12 cellular contexts compared by ENCODE assay signal in genomic region chr17:40540448-40540847, GRCh38. TPM values are rescaled to one million over a fixed set of nuclear protein-coding genes. Genes with fewer than 3 reads are reported as not detected.
DNase-seq lines count a peak whose midpoint lies in the region; ATAC-seq and TF ChIP-seq lines count a peak whose summit lies in the region.
"Had no signal": no experiment of that assay in that cellular context is flagged by ENCODE, and none has a peak within 500 bp of the region (broad histone marks: within the 10 kb centered on the region; RNA-seq: fewer than 3 reads in every experiment).

No MANE protein-coding gene starts in this region.

- POLR2A ChIA-PET in activated CD4-positive, alpha-beta T cell treated with anti-CD3 and anti-CD28 coated beads for 36 hours (lab: Charles Lee) = interaction anchor here (0.6 to 8.2 kb wide), 15 partner anchors 9 to 218 kb away, joined by 3 to 179 read pairs (median 5); partner anchors contain the start of genes CCR7 and TOP2A

- H3K36me3 Mint-ChIP-seq in activated CD4-positive, alpha-beta T cell treated with anti-CD3 and anti-CD28 coated beads for 36 hours (ENCODE audit: low read depth) = peaks cover 5% of the 10 kb centered on the region
- peaks cover 9% of the 10 kb centered on the region for H3K36me3 Mint-ChIP-seq in activated naive CD8-positive, alpha-beta T cell treated with anti-CD3 and anti-CD28 coated beads for 36 hours
- H3K36me3 Mint-ChIP-seq in natural killer cell = no peaks in the 10 kb centered on the region

- ATAC-seq in activated CD4-positive, alpha-beta T cell treated with anti-CD3 and anti-CD28 coated beads for 36 hours = peak; percentile 44
- ATAC-seq in natural killer cell = peak; percentile 10 to 19 (median 16)
- ATAC-seq: GM23338, left lung had no signal

- H3K27ac ChIP-seq in tibial artery = peak overlapping the region; percentile 88 to 91

- H3K9me3 Mint-ChIP-seq in activated CD4-positive, alpha-beta T cell treated with anti-CD3 and anti-CD28 coated beads for 36 hours (ENCODE audit: low read depth) = no peaks in the 10 kb centered on the region
- H3K9me3 Mint-ChIP-seq in activated naive CD8-positive, alpha-beta T cell treated with anti-CD3 and anti-CD28 coated beads for 36 hours = peaks cover 1% of the 10 kb centered on the region
- no peaks in the 10 kb centered on the region for H3K9me3 Mint-ChIP-seq in natural killer cell
- H3K9me3 Mint-ChIP-seq: GM23338 had no signal

- peak overlapping the region; percentile 63 for H3K4me3 Mint-ChIP-seq in activated CD4-positive, alpha-beta T cell treated with anti-CD3 and anti-CD28 coated beads for 36 hours
- H3K4me3 Mint-ChIP-seq in activated naive CD8-positive, alpha-beta T cell treated with anti-CD3 and anti-CD28 coated beads for 36 hours = peak overlapping the region; percentile 81
- peak overlapping the region; percentile 74 for H3K4me3 Mint-ChIP-seq in natural killer cell
- H3K4me3 Mint-ChIP-seq: GM23338 had no signal

- no peaks in the 10 kb centered on the region for H3K27me3 Mint-ChIP-seq in activated CD4-positive, alpha-beta T cell treated with anti-CD3 and anti-CD28 coated beads for 36 hours
- no peaks in the 10 kb centered on the region for H3K27me3 Mint-ChIP-seq in activated naive CD8-positive, alpha-beta T cell treated with anti-CD3 and anti-CD28 coated beads for 36 hours
- peaks cover 6 to 23% of the 10 kb centered on the region in 2 donors for H3K27me3 Mint-ChIP-seq in natural killer cell (ENCODE audit: low read depth in 2 of 2)

- H3K36me3 ChIP-seq in tibial artery = no peaks in the 10 kb centered on the region
- H3K36me3 ChIP-seq: left lung had no signal

- no peaks in the 10 kb centered on the region for H3K27me3 ChIP-seq in tibial artery
- H3K27me3 ChIP-seq: left lung had no signal

- H3K27ac Mint-ChIP-seq in activated CD4-positive, alpha-beta T cell treated with anti-CD3 and anti-CD28 coated beads for 36 hours = peak overlapping the region; percentile 98
- peak overlapping the region; percentile 100 for H3K27ac Mint-ChIP-seq in activated naive CD8-positive, alpha-beta T cell treated with anti-CD3 and anti-CD28 coated beads for 36 hours
- peak overlapping the region; percentile 64 to 87 for H3K27ac Mint-ChIP-seq in natural killer cell
- H3K27ac Mint-ChIP-seq: GM23338 had no signal

- H3K4me1 ChIP-seq in tibial artery = peaks cover 10 to 78% (median 68%) of the 10 kb centered on the region in 4 donors

- TF ChIP-seq CTCF in natural killer cell (IDR thresholded peaks at IDR 0.05) (no peak), tibial artery (IDR thresholded peaks at IDR 0.05) (no peak)

- H3K9me3 ChIP-seq in tibial artery = no peaks in the 10 kb centered on the region
- H3K9me3 ChIP-seq: left lung had no signal

- peaks cover 86% of the 10 kb centered on the region for H3K4me1 Mint-ChIP-seq in activated CD4-positive, alpha-beta T cell treated with anti-CD3 and anti-CD28 coated beads for 36 hours
- H3K4me1 Mint-ChIP-seq in activated naive CD8-positive, alpha-beta T cell treated with anti-CD3 and anti-CD28 coated beads for 36 hours = peaks cover 85% of the 10 kb centered on the region
- peaks cover 38 to 50% of the 10 kb centered on the region in 2 donors for H3K4me1 Mint-ChIP-seq in natural killer cell

- DNase-seq in activated CD4-positive, alpha-beta T cell treated with anti-CD3 and anti-CD28 coated beads for 36 hours = peak; percentile 89
- no peak for DNase-seq in activated CD4-positive, alpha-beta T cell treated with anti-CD3 and anti-CD28 coated beads for 1 hour
- DNase-seq in activated naive CD8-positive, alpha-beta T cell treated with anti-CD3 and anti-CD28 coated beads for 36 hours = peak; percentile 83
- DNase-seq in natural killer cell (peak; percentile 39), tibial artery (peak in 1 of 2 donors; percentile 61), NCI-H2107 treated with DMSO at 0.1 percent for 48 hours (lab: John Stamatoyannopoulos, UW; ENCODE audit: unreplicated experiment) (no peak), DMS53 (lab: John Stamatoyannopoulos, UW) (no peak), KBM-7 (no peak)
- DNase-seq: 8988T, left lung, NCI-H774 had no signal

- in situ Hi-C loops in KBM-7 (cut with MboI; ENCODE audit: low pct_unique_long_range_greater_than_20kb, low sequenced_read_pairs) = no loop called here

- no peak overlapping the region for H3K4me3 ChIP-seq in tibial artery
- H3K4me3 ChIP-seq: GM23338, left lung had no signal

- CTCF ChIA-PET in activated CD4-positive, alpha-beta T cell treated with anti-CD3 and anti-CD28 coated beads for 36 hours (lab: Charles Lee) = interaction anchor here (0.6 to 20.3 kb wide), 13 partner anchors 9 to 223 kb away, joined by 3 to 403 read pairs (median 4); partner anchors contain the start of gene TOP2A

- intact Hi-C loops in activated CD4-positive, alpha-beta T cell treated with anti-CD3 and anti-CD28 coated beads for 36 hours (cut with DNase I, micrococcal nuclease) = loop anchor here (1.0 to 5.0 kb wide), 6 partner anchors 20 to 1138 kb away; partner anchors contain the start of genes FBXL20 (in 1 of the 2) and IGFBP4 (in 1 of the 2)
- intact Hi-C loops in natural killer cell (cut with micrococcal nuclease) (loop anchor here (5.0 kb wide), 1 partner anchor 218 kb away; no protein-coding TSS in a partner anchor), tibial artery (cut with DNase I; ENCODE audit: low total_unique reads) (no loop called here)

RNA-seq across cellular contexts. Expression of gene CCR7, which starts 24.8 kb away (rescaled TPM):
- total RNA-seq in activated CD4-positive, alpha-beta T cell treated with anti-CD3 and anti-CD28 coated beads for 36 hours = 100 to 1,000 TPM; 325 to 389 TPM
- 100 to 1,000 TPM; 260 to 274 TPM for total RNA-seq in activated naive CD8-positive, alpha-beta T cell treated with anti-CD3 and anti-CD28 coated beads for 36 hours
- total RNA-seq in natural killer cell = 1 to 10 TPM; 3.2 to 8.0 (median 6.6) TPM

RNA-seq across cellular contexts. Expression of gene TNS4, which starts 39.0 kb away (rescaled TPM):
- total RNA-seq in activated CD4-positive, alpha-beta T cell treated with anti-CD3 and anti-CD28 coated beads for 36 hours = 10 to 100 TPM; 10.8 to 12.8 TPM
- total RNA-seq in activated naive CD8-positive, alpha-beta T cell treated with anti-CD3 and anti-CD28 coated beads for 36 hours = 1 to 10 TPM; 7.3 to 7.6 TPM
- total RNA-seq in natural killer cell = 1 to 10 TPM in 1 of 3 donors, under 1 TPM in 2; 0.65 to 1.8 (median 0.94) TPM

Comparison
In these comparisons a context has a peak if more than half of its experiments do, and no peak if none do; other contexts are left out.
1. DNase-seq: peak in activated CD4-positive, alpha-beta T cell treated with anti-CD3 and anti-CD28 coated beads for 36 hours (single experiment), activated naive CD8-positive, alpha-beta T cell treated with anti-CD3 and anti-CD28 coated beads for 36 hours (single experiment) and natural killer cell (single experiment); none in activated CD4-positive, alpha-beta T cell treated with anti-CD3 and anti-CD28 coated beads for 1 hour (single experiment), NCI-H2107 treated with DMSO at 0.1 percent for 48 hours (single experiment), DMS53 (single experiment) and KBM-7 (single experiment).
2. RNA of gene CCR7, which starts 24.8 kb away (total RNA-seq): 325 to 389 TPM in activated CD4-positive, alpha-beta T cell treated with anti-CD3 and anti-CD28 coated beads for 36 hours and 260 to 274 TPM in activated naive CD8-positive, alpha-beta T cell treated with anti-CD3 and anti-CD28 coated beads for 36 hours; 3.2 to 8.0 TPM in natural killer cell; every median in the first group is over 10 times any median in the second.
3. Peak in every context shown above with its lines, with median percentiles within 50 percentile points of each other: H3K27ac Mint-ChIP-seq and H3K4me3 Mint-ChIP-seq.